ENCODE assay signal across 10 cellular contexts in the genomic region with DNA sequence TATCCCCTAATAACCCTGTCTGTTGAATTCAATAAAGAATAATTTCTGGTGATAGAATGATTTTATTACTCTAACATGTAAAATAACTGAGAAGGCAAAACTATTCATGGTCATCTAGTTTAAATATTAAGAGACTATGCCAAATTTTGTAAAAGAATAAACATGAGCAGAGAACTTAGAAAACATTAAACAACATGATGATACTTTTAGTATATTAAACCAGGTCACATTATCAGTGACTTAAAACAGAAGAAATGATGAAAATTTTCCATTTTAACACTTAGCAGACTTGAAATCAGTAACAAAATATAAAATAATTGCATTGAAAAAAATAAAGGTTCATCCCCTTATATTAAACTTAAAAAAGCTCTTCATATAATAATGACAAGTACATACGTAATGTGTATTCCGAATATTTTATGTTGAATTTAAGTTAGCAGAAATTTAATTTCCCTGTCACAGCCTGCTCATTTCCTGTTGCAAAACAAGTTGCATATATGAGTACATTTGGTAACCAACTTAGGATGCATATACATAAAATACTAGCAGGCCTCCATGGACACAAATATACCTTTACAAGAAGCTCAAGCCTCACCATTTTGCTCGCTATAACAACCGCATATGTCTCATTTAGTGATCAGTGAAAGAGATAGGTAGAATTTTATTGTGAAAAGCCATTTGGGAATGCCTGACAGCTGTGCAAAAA. TPM values are rescaled to one million over a fixed set of nuclear protein-coding genes. Genes with fewer than 3 reads are reported as not detected.
DNase-seq lines count a peak whose midpoint lies in the region; ATAC-seq, FAIRE-seq and TF ChIP-seq lines count a peak whose summit lies in the region.
"Had no signal": no experiment of that assay in that cellular context is flagged by ENCODE, and none has a peak within 500 bp of the region (broad histone marks: within the 10 kb centered on the region; RNA-seq: fewer than 3 reads in every experiment).

No MANE protein-coding gene starts in this region.

- CTCF ChIA-PET in activated CD4-positive, alpha-beta T cell treated with anti-CD3 and anti-CD28 coated beads for 36 hours (lab: Charles Lee) = interaction anchor here (0.6 to 3.1 kb wide), 8 partner anchors 9 to 583 kb away, joined by 3 to 18 read pairs (median 4); no protein-coding TSS in a partner anchor

- peaks cover 45% of the 10 kb centered on the region for H4K20me1 ChIP-seq in smooth muscle cell (ENCODE audit: low read depth)

- H3K4me1 ChIP-seq in smooth muscle cell (ENCODE audit: low read depth) = peaks cover 16% of the 10 kb centered on the region
- H3K4me1 ChIP-seq: A549 had no signal

- H3K27me3 ChIP-seq in smooth muscle cell (ENCODE audit: low read depth) (no peaks in the 10 kb centered on the region), H7 (ENCODE audit: control insufficient read depth, insufficient read depth, low read length) (no peaks in the 10 kb centered on the region)

- no peaks in the 10 kb centered on the region for H3K79me2 ChIP-seq in smooth muscle cell (ENCODE audit: low read depth)

- H3K9me3 Mint-ChIP-seq in activated CD4-positive, alpha-beta T cell treated with anti-CD3 and anti-CD28 coated beads for 36 hours (ENCODE audit: low read depth) = no peaks in the 10 kb centered on the region
- H3K9me3 Mint-ChIP-seq: endodermal cell had no signal

- H3K9ac ChIP-seq in smooth muscle cell (ENCODE audit: low read depth) = no peak overlapping the region

- 97% methylated on average over 4 of the region's 4 CpGs for WGBS in smooth muscle cell (ENCODE audit: low lambda C conversion rate)

- H3K4me3 Mint-ChIP-seq in activated CD4-positive, alpha-beta T cell treated with anti-CD3 and anti-CD28 coated beads for 36 hours = no peak overlapping the region
- H3K4me3 Mint-ChIP-seq: endodermal cell had no signal

- H3K27ac Mint-ChIP-seq in activated CD4-positive, alpha-beta T cell treated with anti-CD3 and anti-CD28 coated beads for 36 hours = peak overlapping the region; percentile 6

- no peak for TF ChIP-seq CTCF in fibroblast of villous mesenchyme (IDR thresholded peaks at IDR 0.05; ENCODE audit: insufficient read depth, low read depth, low read length)
- no peak for TF ChIP-seq CTCF in smooth muscle cell (IDR thresholded peaks at IDR 0.05; ENCODE audit: borderline replicate concordance, insufficient read depth, poor library complexity, severe bottlenecking)

- intact Hi-C loops in activated CD4-positive, alpha-beta T cell treated with anti-CD3 and anti-CD28 coated beads for 36 hours (cut with DNase I, micrococcal nuclease) = loop anchor here (5.0 to 10.0 kb wide), 8 partner anchors 95 to 1715 kb away; no protein-coding TSS in a partner anchor

- peaks cover 14% of the 10 kb centered on the region for H3K36me3 Mint-ChIP-seq in activated CD4-positive, alpha-beta T cell treated with anti-CD3 and anti-CD28 coated beads for 36 hours (ENCODE audit: low read depth)

- H3K36me3 ChIP-seq in smooth muscle cell (ENCODE audit: low read depth) (no peaks in the 10 kb centered on the region), H7 (replicated peaks; ENCODE audit: control insufficient read depth, insufficient read depth, low read length) (no peaks in the 10 kb centered on the region)

- FAIRE-seq in RCC 7860 (lab: Jason Lieb, UNC) = peak; percentile 20
- FAIRE-seq: A549 had no signal

- H3K9me3 ChIP-seq in smooth muscle cell (replicated peaks; ENCODE audit: low read depth) = no peaks in the 10 kb centered on the region
- H3K9me3 ChIP-seq: A549 had no signal

- H3K4me1 Mint-ChIP-seq in activated CD4-positive, alpha-beta T cell treated with anti-CD3 and anti-CD28 coated beads for 36 hours = peaks cover 40% of the 10 kb centered on the region

- DNase-seq in activated CD4-positive, alpha-beta T cell treated with anti-CD3 and anti-CD28 coated beads for 36 hours = no peak
- no peak for DNase-seq in activated CD4-positive, alpha-beta T cell treated with anti-CD3 and anti-CD28 coated beads for 4 hours
- DNase-seq in RCC 7860 (ENCODE audit: low spot score) = no peak
- DNase-seq in fibroblast of villous mesenchyme (ENCODE audit: low read depth) = peak; percentile 33
- DNase-seq in smooth muscle cell (lab: John Stamatoyannopoulos, UW; ENCODE audit: unreplicated experiment) = no peak
- DNase-seq in iPS-NIHi11 (ENCODE audit: low spot score) = no peak
- no peak for DNase-seq in kidney glomerular epithelial cell (lab: John Stamatoyannopoulos, UW)
- DNase-seq in H7 = no peak

- no peak for ATAC-seq in activated CD4-positive, alpha-beta T cell treated with anti-CD3 and anti-CD28 coated beads for 36 hours
- ATAC-seq: A549 had no signal

- H2AFZ ChIP-seq in smooth muscle cell (ENCODE audit: low read depth) = no peak overlapping the region

- peaks cover 3% of the 10 kb centered on the region for H3K27me3 Mint-ChIP-seq in activated CD4-positive, alpha-beta T cell treated with anti-CD3 and anti-CD28 coated beads for 36 hours

- H3K27ac ChIP-seq in smooth muscle cell (ENCODE audit: low read depth) = peak overlapping the region; percentile 14
- H3K27ac ChIP-seq: A549 had no signal

- POLR2A ChIA-PET in activated CD4-positive, alpha-beta T cell treated with anti-CD3 and anti-CD28 coated beads for 36 hours (lab: Charles Lee) = no interaction called here

- peak overlapping the region; percentile 24 for H3K4me2 ChIP-seq in smooth muscle cell
- H3K4me2 ChIP-seq: A549 had no signal

- peaks cover 5% of the 10 kb centered on the region for H3F3A ChIP-seq in smooth muscle cell (ENCODE audit: low read depth)

- no peak overlapping the region for H3K4me3 ChIP-seq in fibroblast of villous mesenchyme (ENCODE audit: low read depth, low read length)
- no peak overlapping the region for H3K4me3 ChIP-seq in smooth muscle cell
- H3K4me3 ChIP-seq in H7 (ENCODE audit: insufficient read depth, low read depth, low read length) = no peak overlapping the region
- H3K4me3 ChIP-seq: A549 had no signal

RNA-seq across cellular contexts. Expression of gene DTNBP1, which starts 40.6 kb away (rescaled TPM):
- total RNA-seq in activated CD4-positive, alpha-beta T cell treated with anti-CD3 and anti-CD28 coated beads for 36 hours = 10 to 100 TPM; 18.4 to 23.4 TPM
- total RNA-seq in fibroblast of villous mesenchyme = 2.2 and 6.4 TPM in 2 replicates
- 13.9 and 24.2 TPM in 2 replicates for total RNA-seq in smooth muscle cell
- polyA plus RNA-seq in smooth muscle cell = 11.9 and 14.6 TPM in 2 replicates
- total RNA-seq in H7 (2014; rRNA removed; shearing (Covaris generic)) = 3.7 and 4.2 TPM in 2 replicates
